Comparison of ENCODE assay signal across 20 cellular contexts in genomic region chr13:38462605-38463004, GRCh38.
"Had no signal": no experiment of that assay in that cellular context is flagged by ENCODE, and none has a peak within 500 bp of the region (broad histone marks: within the 10 kb centered on the region; RNA-seq: fewer than 3 reads in every experiment).

No MANE protein-coding gene starts in this region.

- H3K36me3 Mint-ChIP-seq: activated naive CD4-positive, alpha-beta T cell treated with anti-CD3 and anti-CD28 coated beads, Interleukin-2, amount 10 ng/mL, durations not matched to agents 7 days and 5 days; immature natural killer cell had no signal

- H3K4me3 ChIP-seq: dorsolateral prefrontal cortex, suprapubic skin had no signal

- H3K4me1 Mint-ChIP-seq: activated B cell treated with CpG ODN at 0.5 μM for 24 hours; activated CD4-positive, alpha-beta T cell treated with anti-CD3 and anti-CD28 coated beads, Interleukin-2, amount 10 ng/mL, durations not matched to agents 24 days and 14 days; activated naive CD4-positive, alpha-beta T cell treated with anti-CD3 and anti-CD28 coated beads, Interleukin-2, amount 10 ng/mL, durations not matched to agents 7 days and 5 days; activated naive CD8-positive, alpha-beta T cell treated with anti-CD3 and anti-CD28 coated beads, Interleukin-2, amount 50 U/mL, for 24 hours; immature natural killer cell; neural crest cell had no signal

- DNase-seq: activated B cell treated with CpG ODN at 0.5 μM for 24 hours; activated CD4-positive, alpha-beta T cell treated with anti-CD3 and anti-CD28 coated beads, Interleukin-2, amount 10 ng/mL, durations not matched to agents 24 days and 14 days; activated CD8-positive, alpha-beta T cell treated with anti-CD3 and anti-CD28 coated beads, Interleukin-2, amount 10 ng/mL, durations not matched to agents 7 days and 5 days; activated effector memory CD4-positive, alpha-beta T cell treated with Interleukin-2 at 50 U/mL for 16 hours; activated naive CD4-positive, alpha-beta T cell treated with anti-CD3 and anti-CD28 coated beads, Interleukin-2, amount 10 ng/mL, durations not matched to agents 7 days and 5 days; activated naive CD8-positive, alpha-beta T cell treated with anti-CD3 and anti-CD28 coated beads, Interleukin-2, amount 50 U/mL, for 24 hours; activated T-cell treated with anti-CD3 and anti-CD28 coated beads, Interleukin-2, amount 50 U/mL, for 4 hours; aorta; brain microvascular endothelial cell; central memory CD4-positive, alpha-beta T cell; dorsolateral prefrontal cortex; immature natural killer cell; left ventricle myocardium superior; stimulated activated CD8-positive, alpha-beta memory T cell treated with anti-CD3 and anti-CD28 coated beads, Interleukin-4, amount 100 ng/mL, for 48 hours; stimulated activated naive CD4-positive, alpha-beta T cell; trophoblast cell had no signal

- H3K27ac ChIP-seq: brain microvascular endothelial cell, dorsolateral prefrontal cortex, suprapubic skin had no signal

- H3K27me3 ChIP-seq: brain microvascular endothelial cell, suprapubic skin had no signal

- FAIRE-seq: colon had no signal

- H3K36me3 ChIP-seq: brain microvascular endothelial cell, suprapubic skin had no signal

- H3K9me3 Mint-ChIP-seq: activated CD4-positive, alpha-beta T cell treated with anti-CD3 and anti-CD28 coated beads, Interleukin-2, amount 10 ng/mL, durations not matched to agents 24 days and 14 days; activated naive CD4-positive, alpha-beta T cell treated with anti-CD3 and anti-CD28 coated beads, Interleukin-2, amount 10 ng/mL, durations not matched to agents 7 days and 5 days had no signal

- H3K27ac Mint-ChIP-seq: activated B cell treated with CpG ODN at 0.5 μM for 24 hours; activated CD4-positive, alpha-beta T cell treated with anti-CD3 and anti-CD28 coated beads, Interleukin-2, amount 10 ng/mL, durations not matched to agents 24 days and 14 days; activated CD8-positive, alpha-beta T cell treated with anti-CD3 and anti-CD28 coated beads, Interleukin-2, amount 10 ng/mL, durations not matched to agents 7 days and 5 days; activated naive CD4-positive, alpha-beta T cell treated with anti-CD3 and anti-CD28 coated beads, Interleukin-2, amount 10 ng/mL, durations not matched to agents 7 days and 5 days; activated naive CD8-positive, alpha-beta T cell treated with anti-CD3 and anti-CD28 coated beads, Interleukin-2, amount 50 U/mL, for 24 hours; immature natural killer cell; progenitor cell of endocrine pancreas had no signal

- H3K27me3 Mint-ChIP-seq: activated B cell treated with CpG ODN at 0.5 μM for 24 hours; activated CD4-positive, alpha-beta T cell treated with anti-CD3 and anti-CD28 coated beads, Interleukin-2, amount 10 ng/mL, durations not matched to agents 24 days and 14 days; activated naive CD4-positive, alpha-beta T cell treated with anti-CD3 and anti-CD28 coated beads, Interleukin-2, amount 10 ng/mL, durations not matched to agents 7 days and 5 days; progenitor cell of endocrine pancreas had no signal

- H3K4me3 Mint-ChIP-seq: activated B cell treated with CpG ODN at 0.5 μM for 24 hours; activated CD4-positive, alpha-beta T cell treated with anti-CD3 and anti-CD28 coated beads, Interleukin-2, amount 10 ng/mL, durations not matched to agents 24 days and 14 days; activated CD8-positive, alpha-beta T cell treated with anti-CD3 and anti-CD28 coated beads, Interleukin-2, amount 10 ng/mL, durations not matched to agents 7 days and 5 days; activated naive CD4-positive, alpha-beta T cell treated with anti-CD3 and anti-CD28 coated beads, Interleukin-2, amount 10 ng/mL, durations not matched to agents 7 days and 5 days; activated naive CD8-positive, alpha-beta T cell treated with anti-CD3 and anti-CD28 coated beads, Interleukin-2, amount 50 U/mL, for 24 hours; activated T-cell treated with anti-CD3 and anti-CD28 coated beads, Interleukin-2, amount 50 U/mL, for 4 hours; immature natural killer cell; neural crest cell had no signal

- H3K4me1 ChIP-seq: suprapubic skin had no signal

- ATAC-seq: activated CD8-positive, alpha-beta T cell treated with anti-CD3 and anti-CD28 coated beads, Interleukin-2, amount 10 ng/mL, durations not matched to agents 7 days and 5 days; activated naive CD8-positive, alpha-beta T cell treated with anti-CD3 and anti-CD28 coated beads, Interleukin-2, amount 50 U/mL, for 24 hours; activated T-cell treated with anti-CD3 and anti-CD28 coated beads, Interleukin-2, amount 50 U/mL, for 4 hours; left ventricle myocardium superior had no signal

- H3K9me3 ChIP-seq: suprapubic skin had no signal
